ENCODE assay signal across 41 cellular contexts in genomic region chr12:52744493-52745156, GRCh38. TPM values are rescaled to one million over a fixed set of nuclear protein-coding genes. Genes with fewer than 3 reads are reported as not detected.
"Had no signal": no experiment of that assay in that cellular context is flagged by ENCODE, and none has a peak within 500 bp of the region (broad histone marks: within the 10 kb centered on the region; RNA-seq: fewer than 3 reads in every experiment).

No MANE protein-coding gene starts in this region.

- H3K4me3 ChIP-seq: adrenal gland, body of pancreas, breast epithelium, cardiac muscle cell, colonic mucosa had no signal

- H3K36me3 Mint-ChIP-seq: activated CD4-positive, alpha-beta memory T cell treated with anti-CD3 and anti-CD28 coated beads for 36 hours; activated naive CD4-positive, alpha-beta T cell treated with anti-CD3 and anti-CD28 coated beads, Interleukin-2, amount 50 U/mL, for 72 hours; activated naive CD8-positive, alpha-beta T cell treated with anti-CD3 and anti-CD28 coated beads for 36 hours had no signal

- H3K4me3 Mint-ChIP-seq: activated B cell treated with CpG ODN at 0.5 μM for 24 hours; activated CD4-positive, alpha-beta memory T cell treated with anti-CD3 and anti-CD28 coated beads for 36 hours; activated CD4-positive, alpha-beta T cell treated with anti-CD3 and anti-CD28 coated beads, Interleukin-2, amount 10 ng/mL, durations not matched to agents 24 days and 14 days; activated CD8-positive, alpha-beta T cell treated with anti-CD3 and anti-CD28 coated beads for 36 hours; activated naive CD4-positive, alpha-beta T cell treated with anti-CD3 and anti-CD28 coated beads for 36 hours; activated naive CD8-positive, alpha-beta T cell treated with anti-CD3 and anti-CD28 coated beads for 36 hours; activated T-cell treated with anti-CD3 and anti-CD28 coated beads, Interleukin-2, amount 50 U/mL, for 4 hours; activated T-cell treated with anti-CD3 and anti-CD28 coated beads, Interleukin-2, amount 50 U/mL, for 72 hours; activated T-helper 1 cell treated with anti-CD3 and anti-CD28 coated beads, Interleukin-12 subunit alpha, Interleukin-12 subunit beta, Interleukin-2, Interleukin-4 antibody, amounts not matched to agents 30 ng/mL and 10 ng/mL and 1 ng/mL, durations not matched to agents 14 hours and 24 hours and 36 hours; activated T-helper 17 cell treated with anti-CD3 and anti-CD28 coated beads, Interleukin-2, amount 50 U/mL, for 72 hours; central memory CD8-positive, alpha-beta T cell; T-helper 1 cell treated with Interleukin-12 subunit alpha and Interleukin-12 subunit beta and Interleukin-4 antibody, amounts not matched to agents 30 μg/mL and 1 μg/mL, for 36 hours; T-helper 2 cell treated with Interferon-gamma antibody and Interleukin-4, amounts not matched to agents 5 μg/mL and 100 μg/mL, for 36 hours had no signal

- FAIRE-seq: astrocyte, TTC549 had no signal

- H3K4me1 ChIP-seq: adrenal gland, body of pancreas, breast epithelium, colonic mucosa had no signal

- H3K9me3 Mint-ChIP-seq: activated B cell treated with CpG ODN at 0.5 μM for 24 hours; activated CD4-positive, alpha-beta memory T cell treated with anti-CD3 and anti-CD28 coated beads for 36 hours; activated CD4-positive, alpha-beta T cell treated with anti-CD3 and anti-CD28 coated beads, Interleukin-2, amount 10 ng/mL, durations not matched to agents 24 days and 14 days; activated CD8-positive, alpha-beta T cell treated with anti-CD3 and anti-CD28 coated beads for 36 hours; activated naive CD4-positive, alpha-beta T cell treated with anti-CD3 and anti-CD28 coated beads for 36 hours; activated naive CD4-positive, alpha-beta T cell treated with anti-CD3 and anti-CD28 coated beads, Interleukin-2, amount 50 U/mL, for 72 hours; activated naive CD8-positive, alpha-beta T cell treated with anti-CD3 and anti-CD28 coated beads for 36 hours; activated T-cell treated with anti-CD3 and anti-CD28 coated beads, Interleukin-2, amount 50 U/mL, for 4 hours; activated T-cell treated with anti-CD3 and anti-CD28 coated beads, Interleukin-2, amount 50 U/mL, for 72 hours; activated T-helper 1 cell treated with anti-CD3 and anti-CD28 coated beads, Interleukin-12 subunit alpha, Interleukin-12 subunit beta, Interleukin-2, Interleukin-4 antibody, amounts not matched to agents 30 ng/mL and 10 ng/mL and 1 ng/mL, durations not matched to agents 14 hours and 24 hours and 36 hours; activated T-helper 17 cell treated with anti-CD3 and anti-CD28 coated beads, Interleukin-2, amount 50 U/mL, for 72 hours; central memory CD8-positive, alpha-beta T cell; T-helper 1 cell treated with Interleukin-12 subunit alpha and Interleukin-12 subunit beta and Interleukin-4 antibody, amounts not matched to agents 30 μg/mL and 1 μg/mL, for 36 hours; T-helper 2 cell treated with Interferon-gamma antibody and Interleukin-4, amounts not matched to agents 5 μg/mL and 100 μg/mL, for 36 hours had no signal

- H3K36me3 ChIP-seq: adrenal gland, brain microvascular endothelial cell, breast epithelium, cardiac muscle cell, colonic mucosa had no signal

- DNase-seq: activated B cell treated with CpG ODN at 0.5 μM for 24 hours; activated CD4-positive, alpha-beta memory T cell treated with anti-CD3 and anti-CD28 coated beads for 36 hours; activated CD4-positive, alpha-beta T cell treated with anti-CD3 and anti-CD28 coated beads for 4 hours; activated CD4-positive, alpha-beta T cell treated with anti-CD3 and anti-CD28 coated beads, Interleukin-2, amount 10 ng/mL, durations not matched to agents 24 days and 14 days; activated CD4-positive, alpha-beta T cell treated with anti-CD3 and anti-CD28 coated beads, Interleukin-2, amount 50 U/mL, for 1 hour; activated CD4-positive, alpha-beta T cell treated with anti-CD3 and anti-CD28 coated beads, Interleukin-2, amount 50 U/mL, for 4 hours; activated CD4-positive, CD25-positive, alpha-beta regulatory T cell treated with anti-CD3 and anti-CD28 coated beads, Interleukin-2, amount 50 U/mL, for 72 hours; activated CD8-positive, alpha-beta T cell treated with anti-CD3 and anti-CD28 coated beads for 36 hours; activated effector memory CD4-positive, alpha-beta T cell treated with anti-CD3 and anti-CD28 coated beads, Interleukin-2, amount 50 U/mL, for 16 hours; activated gamma-delta T cell treated with Interleukin-2 at 50 U/mL for 16 hours; activated naive CD4-positive, alpha-beta T cell; activated naive CD4-positive, alpha-beta T cell treated with anti-CD3 and anti-CD28 coated beads for 36 hours; activated naive CD4-positive, alpha-beta T cell treated with anti-CD3 and anti-CD28 coated beads, Interleukin-2, amount 50 U/mL, for 16 hours; activated naive CD8-positive, alpha-beta T cell treated with anti-CD3 and anti-CD28 coated beads for 36 hours; activated T-cell treated with anti-CD3 and anti-CD28 coated beads for 4 hours; activated T-cell treated with anti-CD3 and anti-CD28 coated beads, Interleukin-2, amount 50 U/mL, for 1 hour; activated T-cell treated with anti-CD3 and anti-CD28 coated beads, Interleukin-2, amount 50 U/mL, for 4 hours; activated T-cell treated with anti-CD3 and anti-CD28 coated beads, Interleukin-2, amount 50 U/mL, for 72 hours; adrenal gland; amniotic stem cell; body of pancreas; brain microvascular endothelial cell; caudate nucleus; cerebellar nuclear complex; colonic mucosa; T-helper 2 cell; T-helper 9 cell had no signal

- H3K27ac ChIP-seq: adrenal gland, body of pancreas, brain microvascular endothelial cell, breast epithelium, cardiac muscle cell, colonic mucosa, VCaP had no signal

- ATAC-seq: activated CD8-positive, alpha-beta T cell treated with anti-CD3 and anti-CD28 coated beads for 36 hours; activated naive CD4-positive, alpha-beta T cell treated with anti-CD3 and anti-CD28 coated beads, Interleukin-2, amount 50 U/mL, for 72 hours; activated T-cell treated with anti-CD3 and anti-CD28 coated beads, Interleukin-2, amount 50 U/mL, for 4 hours; activated T-cell treated with anti-CD3 and anti-CD28 coated beads, Interleukin-2, amount 50 U/mL, for 72 hours; activated T-helper 17 cell treated with anti-CD3 and anti-CD28 coated beads, Interleukin-2, amount 50 U/mL, for 72 hours; body of pancreas had no signal

- H3K4me1 Mint-ChIP-seq: activated B cell treated with CpG ODN at 0.5 μM for 24 hours; central memory CD8-positive, alpha-beta T cell had no signal

- H3K27me3 ChIP-seq: body of pancreas, brain microvascular endothelial cell, colonic mucosa had no signal

- H3K9me3 ChIP-seq: adrenal gland, body of pancreas, breast epithelium, colonic mucosa had no signal

- H3K27ac Mint-ChIP-seq: activated B cell treated with CpG ODN at 0.5 μM for 24 hours; activated CD4-positive, alpha-beta memory T cell treated with anti-CD3 and anti-CD28 coated beads for 36 hours; activated CD4-positive, alpha-beta T cell treated with anti-CD3 and anti-CD28 coated beads, Interleukin-2, amount 10 ng/mL, durations not matched to agents 24 days and 14 days; activated CD8-positive, alpha-beta T cell treated with anti-CD3 and anti-CD28 coated beads for 36 hours; activated naive CD4-positive, alpha-beta T cell treated with anti-CD3 and anti-CD28 coated beads for 36 hours; activated naive CD4-positive, alpha-beta T cell treated with anti-CD3 and anti-CD28 coated beads, Interleukin-2, amount 50 U/mL, for 72 hours; activated naive CD8-positive, alpha-beta T cell treated with anti-CD3 and anti-CD28 coated beads for 36 hours; activated T-cell treated with anti-CD3 and anti-CD28 coated beads, Interleukin-2, amount 50 U/mL, for 72 hours; activated T-helper 1 cell treated with anti-CD3 and anti-CD28 coated beads, Interleukin-12 subunit alpha, Interleukin-12 subunit beta, Interleukin-2, Interleukin-4 antibody, amounts not matched to agents 30 ng/mL and 10 ng/mL and 1 ng/mL, durations not matched to agents 14 hours and 24 hours and 36 hours; activated T-helper 17 cell treated with anti-CD3 and anti-CD28 coated beads, Interleukin-2, amount 50 U/mL, for 72 hours; T-helper 1 cell treated with Interleukin-12 subunit alpha and Interleukin-12 subunit beta and Interleukin-4 antibody, amounts not matched to agents 30 μg/mL and 1 μg/mL, for 36 hours; T-helper 2 cell treated with Interferon-gamma antibody and Interleukin-4, amounts not matched to agents 5 μg/mL and 100 μg/mL, for 36 hours had no signal

RNA-seq across cellular contexts. Expression of gene KRT76, which starts 32.5 kb away (rescaled TPM):
- total RNA-seq: activated B cell treated with CpG ODN at 0.5 μM for 24 hours; activated CD4-positive, alpha-beta memory T cell treated with anti-CD3 and anti-CD28 coated beads for 36 hours; activated CD4-positive, alpha-beta T cell treated with anti-CD3 and anti-CD28 coated beads, Interleukin-2, amount 10 ng/mL, durations not matched to agents 24 days and 14 days; activated CD8-positive, alpha-beta memory T cell treated with anti-CD3 and anti-CD28 coated beads for 36 hours; activated CD8-positive, alpha-beta T cell treated with anti-CD3 and anti-CD28 coated beads for 36 hours; activated naive CD4-positive, alpha-beta T cell treated with anti-CD3 and anti-CD28 coated beads for 36 hours; activated naive CD4-positive, alpha-beta T cell treated with anti-CD3 and anti-CD28 coated beads, Interleukin-2, amount 50 U/mL, for 72 hours; activated naive CD8-positive, alpha-beta T cell treated with anti-CD3 and anti-CD28 coated beads for 36 hours; activated T-cell treated with anti-CD3 and anti-CD28 coated beads, Interleukin-2, amount 50 U/mL, for 4 hours; activated T-cell treated with anti-CD3 and anti-CD28 coated beads, Interleukin-2, amount 50 U/mL, for 72 hours; activated T-helper 1 cell treated with anti-CD3 and anti-CD28 coated beads, Interleukin-12 subunit alpha, Interleukin-12 subunit beta, Interleukin-2, Interleukin-4 antibody, amounts not matched to agents 30 ng/mL and 10 ng/mL and 1 ng/mL, durations not matched to agents 14 hours and 24 hours and 36 hours; activated T-helper 17 cell treated with anti-CD3 and anti-CD28 coated beads, Interleukin-2, amount 50 U/mL, for 72 hours; adrenal gland; aorta; astrocyte; body of pancreas; breast epithelium; cardiac muscle cell; chondrocyte; colonic mucosa had no signal

RNA-seq across cellular contexts. Expression of gene KRT77, which starts 41.3 kb away (rescaled TPM):
- total RNA-seq: activated B cell treated with CpG ODN at 0.5 μM for 24 hours; activated CD4-positive, alpha-beta memory T cell treated with anti-CD3 and anti-CD28 coated beads for 36 hours; activated CD4-positive, alpha-beta T cell treated with anti-CD3 and anti-CD28 coated beads, Interleukin-2, amount 10 ng/mL, durations not matched to agents 24 days and 14 days; activated CD8-positive, alpha-beta memory T cell treated with anti-CD3 and anti-CD28 coated beads for 36 hours; activated CD8-positive, alpha-beta T cell treated with anti-CD3 and anti-CD28 coated beads for 36 hours; activated naive CD4-positive, alpha-beta T cell treated with anti-CD3 and anti-CD28 coated beads for 36 hours; activated naive CD4-positive, alpha-beta T cell treated with anti-CD3 and anti-CD28 coated beads, Interleukin-2, amount 50 U/mL, for 72 hours; activated naive CD8-positive, alpha-beta T cell treated with anti-CD3 and anti-CD28 coated beads for 36 hours; activated T-cell treated with anti-CD3 and anti-CD28 coated beads, Interleukin-2, amount 50 U/mL, for 4 hours; activated T-cell treated with anti-CD3 and anti-CD28 coated beads, Interleukin-2, amount 50 U/mL, for 72 hours; activated T-helper 1 cell treated with anti-CD3 and anti-CD28 coated beads, Interleukin-12 subunit alpha, Interleukin-12 subunit beta, Interleukin-2, Interleukin-4 antibody, amounts not matched to agents 30 ng/mL and 10 ng/mL and 1 ng/mL, durations not matched to agents 14 hours and 24 hours and 36 hours; activated T-helper 17 cell treated with anti-CD3 and anti-CD28 coated beads, Interleukin-2, amount 50 U/mL, for 72 hours; adrenal gland; aorta; astrocyte; body of pancreas; cardiac muscle cell; chondrocyte; colonic mucosa had no signal

RNA-seq across cellular contexts. Expression of gene KRT3, which starts 51.3 kb away (rescaled TPM):
- total RNA-seq: activated B cell treated with CpG ODN at 0.5 μM for 24 hours; activated CD4-positive, alpha-beta memory T cell treated with anti-CD3 and anti-CD28 coated beads for 36 hours; activated CD8-positive, alpha-beta memory T cell treated with anti-CD3 and anti-CD28 coated beads for 36 hours; activated CD8-positive, alpha-beta T cell treated with anti-CD3 and anti-CD28 coated beads for 36 hours; activated naive CD4-positive, alpha-beta T cell treated with anti-CD3 and anti-CD28 coated beads for 36 hours; activated naive CD8-positive, alpha-beta T cell treated with anti-CD3 and anti-CD28 coated beads for 36 hours; activated T-cell treated with anti-CD3 and anti-CD28 coated beads, Interleukin-2, amount 50 U/mL, for 4 hours; activated T-cell treated with anti-CD3 and anti-CD28 coated beads, Interleukin-2, amount 50 U/mL, for 72 hours; activated T-helper 17 cell treated with anti-CD3 and anti-CD28 coated beads, Interleukin-2, amount 50 U/mL, for 72 hours; adrenal gland; aorta; body of pancreas; breast epithelium; cardiac muscle cell; chondrocyte; colonic mucosa had no signal
